ENCODE assay signal across 18 cellular contexts in genomic region chr12:52126050-52126604, GRCh38. TPM values are rescaled to one million over a fixed set of nuclear protein-coding genes. Genes with fewer than 3 reads are reported as not detected.
DNase-seq lines count a peak whose midpoint lies in the region; ATAC-seq and TF ChIP-seq lines count a peak whose summit lies in the region.
"Had no signal": no experiment of that assay in that cellular context is flagged by ENCODE, and none has a peak within 500 bp of the region (broad histone marks: within the 10 kb centered on the region; RNA-seq: fewer than 3 reads in every experiment).

No MANE protein-coding gene starts in this region.

- 61 to 82% (median 73%) methylated on average over 2 of the region's 2 CpGs; no CpG with 5 or more reads in 1 of the 4 donors for WGBS in adrenal gland, 4 donors
- 40 to 88% methylated on average over 1 to 2 of the region's 2 CpGs for WGBS in transverse colon (ENCODE audit: low coverage in 1 of 2), 2 donors

- CTCF ChIA-PET in activated CD8-positive, alpha-beta memory T cell treated with anti-CD3 and anti-CD28 coated beads, Interleukin-2, amount 10 ng/mL, durations not matched to agents 7 days and 5 days (lab: Charles Lee) = interaction anchor here (0.8 to 11.2 kb wide), 3 partner anchors 10 to 752 kb away, joined by 3 to 269 read pairs (median 4); no protein-coding TSS in a partner anchor
- CTCF ChIA-PET in activated CD4-positive, alpha-beta memory T cell treated with anti-CD3 and anti-CD28 coated beads, Interleukin-2, amount 10 ng/mL, durations not matched to agents 7 days and 5 days (lab: Charles Lee) = interaction anchor here (0.7 to 11.0 kb wide), 4 partner anchors 101 to 805 kb away, joined by 3 to 154 read pairs (median 4); no protein-coding TSS in a partner anchor

- H3K4me1 ChIP-seq in adrenal gland (replicated peaks in 1 of 2) = no peaks in the 10 kb centered on the region
- no peaks in the 10 kb centered on the region for H3K4me1 ChIP-seq in transverse colon
- H3K4me1 ChIP-seq: foreskin keratinocyte had no signal

- H3K27ac ChIP-seq in adrenal gland (peak overlapping the region in 3 of 5 donors; percentile 37 to 78 (median 42)), layer of hippocampus (ENCODE audit: low read depth, low read length) (peak overlapping the region; percentile 30), transverse colon (peak overlapping the region in 1 of 4 donors; percentile 37)
- H3K27ac ChIP-seq: foreskin keratinocyte, PC-9 had no signal

- H3K27ac Mint-ChIP-seq in activated CD8-positive, alpha-beta memory T cell treated with anti-CD3 and anti-CD28 coated beads, Interleukin-2, amount 10 ng/mL, durations not matched to agents 7 days and 5 days = no peak overlapping the region
- H3K27ac Mint-ChIP-seq in nephron progenitor cell = no peak overlapping the region
- H3K27ac Mint-ChIP-seq in activated CD4-positive, alpha-beta memory T cell treated with anti-CD3 and anti-CD28 coated beads, Interleukin-2, amount 10 ng/mL, durations not matched to agents 7 days and 5 days = no peak overlapping the region
- H3K27ac Mint-ChIP-seq: activated naive CD8-positive, alpha-beta T cell treated with anti-CD3 and anti-CD28 coated beads for 36 hours; T-helper 1 cell treated with Interleukin-12 subunit alpha and Interleukin-12 subunit beta and Interleukin-4 antibody, amounts not matched to agents 30 μg/mL and 1 μg/mL, for 36 hours had no signal

- no peak overlapping the region for H3K4me3 ChIP-seq in adrenal gland
- H3K4me3 ChIP-seq in transverse colon = no peak overlapping the region
- H3K4me3 ChIP-seq: PC-9 had no signal

- H3K9me3 ChIP-seq in adrenal gland (replicated peaks in 1 of 3) = no peaks in the 10 kb centered on the region
- no peaks in the 10 kb centered on the region for H3K9me3 ChIP-seq in transverse colon

- H3K36me3 Mint-ChIP-seq in activated CD8-positive, alpha-beta memory T cell treated with anti-CD3 and anti-CD28 coated beads, Interleukin-2, amount 10 ng/mL, durations not matched to agents 7 days and 5 days = no peaks in the 10 kb centered on the region
- no peaks in the 10 kb centered on the region for H3K36me3 Mint-ChIP-seq in nephron progenitor cell (ENCODE audit: low read depth)
- no peaks in the 10 kb centered on the region for H3K36me3 Mint-ChIP-seq in activated CD4-positive, alpha-beta memory T cell treated with anti-CD3 and anti-CD28 coated beads, Interleukin-2, amount 10 ng/mL, durations not matched to agents 7 days and 5 days (ENCODE audit: low read depth)
- H3K36me3 Mint-ChIP-seq: activated naive CD8-positive, alpha-beta T cell treated with anti-CD3 and anti-CD28 coated beads for 36 hours had no signal

- in situ Hi-C loops in transverse colon (cut with MboI; ENCODE audit: low pct_ligation_motif_present in 1 of 4, low pct_unique_long_range_greater_than_20kb in 1 of 4, low sequenced_read_pairs in 3 of 4) = no loop called here

- no peak for TF ChIP-seq CTCF in adrenal gland (IDR thresholded peaks at IDR 0.05)
- no peak for TF ChIP-seq CTCF in transverse colon (IDR thresholded peaks at IDR 0.05)
- no peak for TF ChIP-seq CTCF in nephron progenitor cell (IDR thresholded peaks at IDR 0.05)

- ATAC-seq in activated CD8-positive, alpha-beta memory T cell treated with anti-CD3 and anti-CD28 coated beads, Interleukin-2, amount 10 ng/mL, durations not matched to agents 7 days and 5 days = no peak
- ATAC-seq: foreskin keratinocyte, HCT116 had no signal

- POLR2A ChIA-PET in activated CD4-positive, alpha-beta memory T cell treated with anti-CD3 and anti-CD28 coated beads, Interleukin-2, amount 10 ng/mL, durations not matched to agents 7 days and 5 days (lab: Charles Lee) = no interaction called here

- TF ChIP-seq POLR2A in adrenal gland (IDR thresholded peaks at IDR 0.05) = no peak
- no peak for TF ChIP-seq POLR2A in transverse colon (IDR thresholded peaks at IDR 0.05)

- H3K36me3 ChIP-seq in adrenal gland (replicated peaks in 1 of 2) = no peaks in the 10 kb centered on the region
- H3K36me3 ChIP-seq in transverse colon = no peaks in the 10 kb centered on the region

- H3K4me1 Mint-ChIP-seq in activated CD8-positive, alpha-beta memory T cell treated with anti-CD3 and anti-CD28 coated beads, Interleukin-2, amount 10 ng/mL, durations not matched to agents 7 days and 5 days = peaks cover 5% of the 10 kb centered on the region
- H3K4me1 Mint-ChIP-seq in nephron progenitor cell = peaks cover 60% of the 10 kb centered on the region
- peaks cover 2% of the 10 kb centered on the region for H3K4me1 Mint-ChIP-seq in activated CD4-positive, alpha-beta memory T cell treated with anti-CD3 and anti-CD28 coated beads, Interleukin-2, amount 10 ng/mL, durations not matched to agents 7 days and 5 days

- no peak overlapping the region for H3K4me3 Mint-ChIP-seq in activated CD8-positive, alpha-beta memory T cell treated with anti-CD3 and anti-CD28 coated beads, Interleukin-2, amount 10 ng/mL, durations not matched to agents 7 days and 5 days
- H3K4me3 Mint-ChIP-seq in nephron progenitor cell = no peak overlapping the region
- H3K4me3 Mint-ChIP-seq in activated CD4-positive, alpha-beta memory T cell treated with anti-CD3 and anti-CD28 coated beads, Interleukin-2, amount 10 ng/mL, durations not matched to agents 7 days and 5 days = no peak overlapping the region
- H3K4me3 Mint-ChIP-seq: activated naive CD8-positive, alpha-beta T cell treated with anti-CD3 and anti-CD28 coated beads for 36 hours; dendritic cell treated with granulocyte-macrophage colony-stimulating factor and Interleukin-4, amounts not matched to agents 40 ng/mL and 50 ng/mL, for 4 days; T-helper 1 cell treated with Interleukin-12 subunit alpha and Interleukin-12 subunit beta and Interleukin-4 antibody, amounts not matched to agents 30 μg/mL and 1 μg/mL, for 36 hours had no signal

- TF ChIP-seq EP300 in transverse colon (IDR thresholded peaks at IDR 0.05; ENCODE audit: low read depth) = peak; percentile 33

- H3K27me3 Mint-ChIP-seq in activated CD8-positive, alpha-beta memory T cell treated with anti-CD3 and anti-CD28 coated beads, Interleukin-2, amount 10 ng/mL, durations not matched to agents 7 days and 5 days = peaks cover 33% of the 10 kb centered on the region
- H3K27me3 Mint-ChIP-seq in nephron progenitor cell (ENCODE audit: low read depth, poor library complexity) = peaks cover 30% of the 10 kb centered on the region
- peaks cover 23% of the 10 kb centered on the region for H3K27me3 Mint-ChIP-seq in activated CD4-positive, alpha-beta memory T cell treated with anti-CD3 and anti-CD28 coated beads, Interleukin-2, amount 10 ng/mL, durations not matched to agents 7 days and 5 days

- DNase-seq in activated CD8-positive, alpha-beta memory T cell treated with anti-CD3 and anti-CD28 coated beads for 24 hours = peak; percentile 28
- DNase-seq in activated CD8-positive, alpha-beta memory T cell treated with anti-CD3 and anti-CD28 coated beads, Interleukin-2, amount 10 ng/mL, durations not matched to agents 7 days and 5 days = no peak
- DNase-seq in adrenal gland = no peak
- DNase-seq in transverse colon = no peak
- DNase-seq in nephron progenitor cell = no peak
- no peak for DNase-seq in activated CD4-positive, alpha-beta memory T cell treated with anti-CD3 and anti-CD28 coated beads, Interleukin-2, amount 10 ng/mL, durations not matched to agents 7 days and 5 days
- no peak for DNase-seq in NCI-H1436 treated with DMSO at 0.1 percent for 48 hours (lab: John Stamatoyannopoulos, UW)
- DNase-seq: activated CD4-positive, alpha-beta T cell treated with anti-CD3 and anti-CD28 coated beads, Interleukin-2, amount 50 U/mL, for 48 hours; activated naive CD8-positive, alpha-beta T cell treated with anti-CD3 and anti-CD28 coated beads for 36 hours; foreskin keratinocyte; Kasumi-1; mesenchymal stem cell; PC-9 had no signal

- no peaks in the 10 kb centered on the region for H3K9me3 Mint-ChIP-seq in activated CD8-positive, alpha-beta memory T cell treated with anti-CD3 and anti-CD28 coated beads, Interleukin-2, amount 10 ng/mL, durations not matched to agents 7 days and 5 days (ENCODE audit: low read depth)
- H3K9me3 Mint-ChIP-seq in nephron progenitor cell = no peaks in the 10 kb centered on the region
- no peaks in the 10 kb centered on the region for H3K9me3 Mint-ChIP-seq in activated CD4-positive, alpha-beta memory T cell treated with anti-CD3 and anti-CD28 coated beads, Interleukin-2, amount 10 ng/mL, durations not matched to agents 7 days and 5 days
- H3K9me3 Mint-ChIP-seq: activated naive CD8-positive, alpha-beta T cell treated with anti-CD3 and anti-CD28 coated beads for 36 hours; dendritic cell treated with granulocyte-macrophage colony-stimulating factor and Interleukin-4, amounts not matched to agents 40 ng/mL and 50 ng/mL, for 4 days; T-helper 1 cell treated with Interleukin-12 subunit alpha and Interleukin-12 subunit beta and Interleukin-4 antibody, amounts not matched to agents 30 μg/mL and 1 μg/mL, for 36 hours had no signal

- H3K27me3 ChIP-seq in adrenal gland (peaks cover 5% of the 10 kb centered on the region), layer of hippocampus (ENCODE audit: control insufficient read depth, insufficient read depth, low read length) (no peaks in the 10 kb centered on the region), transverse colon (peaks cover 8% of the 10 kb centered on the region)
- H3K27me3 ChIP-seq: foreskin keratinocyte had no signal

- intact Hi-C loops in adrenal gland (cut with DNase I) = no loop called here
- intact Hi-C loops in transverse colon (cut with DNase I; ENCODE audit: low total_unique reads) = no loop called here

RNA-seq across cellular contexts. Expression of gene SMIM41, which starts 46.6 kb away (rescaled TPM):
- not detected for total RNA-seq in activated CD8-positive, alpha-beta memory T cell treated with anti-CD3 and anti-CD28 coated beads, Interleukin-2, amount 10 ng/mL, durations not matched to agents 7 days and 5 days
- total RNA-seq in adrenal gland (1 to 10 TPM in 1 of 8 donors, under 1 TPM in 2, not detected in 5; 0.54 to 2.1 (median 0.83) TPM), transverse colon (1 to 10 TPM in 1 of 4 donors, under 1 TPM in 2, not detected in 1; 0.64 to 1.5 (median 0.80) TPM)
- polyA plus RNA-seq in adrenal gland = under 1 TPM in 1 of 3 donors, not detected in 2; 0.10 TPM
- total RNA-seq in activated CD4-positive, alpha-beta memory T cell treated with anti-CD3 and anti-CD28 coated beads, Interleukin-2, amount 10 ng/mL, durations not matched to agents 7 days and 5 days = not detected
- total RNA-seq: activated naive CD8-positive, alpha-beta T cell treated with anti-CD3 and anti-CD28 coated beads for 36 hours; foreskin keratinocyte; PC-9; subcutaneous adipose tissue had no signal
- polyA plus RNA-seq: foreskin keratinocyte had no signal

RNA-seq across cellular contexts. Expression of gene ATG101, which starts 56.3 kb away (rescaled TPM):
- total RNA-seq in activated CD8-positive, alpha-beta memory T cell treated with anti-CD3 and anti-CD28 coated beads, Interleukin-2, amount 10 ng/mL, durations not matched to agents 7 days and 5 days = 10 to 100 TPM; 33.3 to 42.2 TPM
- total RNA-seq in adrenal gland = 10 to 100 TPM; 28.8 to 60.4 (median 38.6) TPM
- polyA plus RNA-seq in adrenal gland = 10 to 100 TPM; 20.9 to 28.6 (median 27.1) TPM
- 10 to 100 TPM; 15.7 to 64.1 (median 51.6) TPM for total RNA-seq in transverse colon
- total RNA-seq in activated CD4-positive, alpha-beta memory T cell treated with anti-CD3 and anti-CD28 coated beads, Interleukin-2, amount 10 ng/mL, durations not matched to agents 7 days and 5 days = 10 to 100 TPM; 30.5 to 30.8 TPM
